In genomic region chr6:116531675-116532570, GRCh38 we compare ENCODE assay signal across 8 cellular contexts. TPM values are rescaled to one million over a fixed set of nuclear protein-coding genes. Genes with fewer than 3 reads are reported as not detected.
DNase-seq lines count a peak whose midpoint lies in the region; ATAC-seq and TF ChIP-seq lines count a peak whose summit lies in the region.

No MANE protein-coding gene starts in this region.

- DNase-seq in AG10803 (ENCODE audit: low read depth) (peak; percentile 74), NCI-H526 treated with DMSO at 0.1 percent for 48 hours (lab: John Stamatoyannopoulos, UW) (peak; percentile 35), mesothelial cell of epicardium (ENCODE audit: low spot score in 2 of 2, unreplicated experiment in 2 of 2) (peak in 1 of 2 experiments; percentile 61)
- DNase-seq in activated CD4-positive, alpha-beta T cell treated with anti-CD3 and anti-CD28 coated beads for 48 hours: peak; percentile 71
- peak; percentile 45 for DNase-seq in effector CD8-positive, alpha-beta T cell (lab: John Stamatoyannopoulos, UW)
- peak; percentile 12 to 72 (median 44) for DNase-seq in stimulated activated naive CD4-positive, alpha-beta T cell (lab: John Stamatoyannopoulos, UW)

- no peak overlapping the region for H3K27ac Mint-ChIP-seq in mesothelial cell of epicardium

- no peak overlapping the region for H3K4me3 ChIP-seq in AG10803 (ENCODE audit: low read length)

- H3K9me3 Mint-ChIP-seq in mesothelial cell of epicardium: peaks cover 4% of the 10 kb centered on the region

- H3K4me1 Mint-ChIP-seq in mesothelial cell of epicardium: peaks cover 58% of the 10 kb centered on the region

- H3K27me3 Mint-ChIP-seq in mesothelial cell of epicardium (ENCODE audit: low read depth): no peaks in the 10 kb centered on the region

- H3K4me3 Mint-ChIP-seq in mesothelial cell of epicardium: no peak overlapping the region

- TF ChIP-seq CTCF in AG10803 (conservative IDR thresholded peaks at IDR 0.05; ENCODE audit: low read length) (peak; percentile 90), mesothelial cell of epicardium (IDR thresholded peaks at IDR 0.05; ENCODE audit: unreplicated experiment) (peak; percentile 46)

- ATAC-seq in GM18519 (IDR thresholded peaks at IDR 0.05; ENCODE audit: low FRiP score, unreplicated experiment) (peak; percentile 77), HG03060 (IDR thresholded peaks at IDR 0.05; ENCODE audit: low read depth, unreplicated experiment) (peak; percentile 54)

- no peaks in the 10 kb centered on the region for H3K36me3 Mint-ChIP-seq in mesothelial cell of epicardium

RNA-seq across cellular contexts. Expression of gene TRAPPC3L, which starts 13.6 kb away (rescaled TPM):
- total RNA-seq in mesothelial cell of epicardium: 1.7 to 2.3 TPM (median 2.1 TPM) in 3 replicates

RNA-seq across cellular contexts. Expression of gene CALHM5, which starts 20.5 kb away (rescaled TPM):
- 1.4 to 1.7 TPM (median 1.6 TPM) in 3 replicates for total RNA-seq in mesothelial cell of epicardium

RNA-seq across cellular contexts. Expression of gene CALHM4, which starts 21.6 kb away (rescaled TPM):
- not detected in 3 replicates for total RNA-seq in mesothelial cell of epicardium

RNA-seq across cellular contexts. Expression of gene RWDD1, which starts 39.4 kb away (rescaled TPM):
- total RNA-seq in mesothelial cell of epicardium: 34.4 to 37.6 TPM (median 37.0 TPM) in 3 replicates
